In the genomic region with DNA sequence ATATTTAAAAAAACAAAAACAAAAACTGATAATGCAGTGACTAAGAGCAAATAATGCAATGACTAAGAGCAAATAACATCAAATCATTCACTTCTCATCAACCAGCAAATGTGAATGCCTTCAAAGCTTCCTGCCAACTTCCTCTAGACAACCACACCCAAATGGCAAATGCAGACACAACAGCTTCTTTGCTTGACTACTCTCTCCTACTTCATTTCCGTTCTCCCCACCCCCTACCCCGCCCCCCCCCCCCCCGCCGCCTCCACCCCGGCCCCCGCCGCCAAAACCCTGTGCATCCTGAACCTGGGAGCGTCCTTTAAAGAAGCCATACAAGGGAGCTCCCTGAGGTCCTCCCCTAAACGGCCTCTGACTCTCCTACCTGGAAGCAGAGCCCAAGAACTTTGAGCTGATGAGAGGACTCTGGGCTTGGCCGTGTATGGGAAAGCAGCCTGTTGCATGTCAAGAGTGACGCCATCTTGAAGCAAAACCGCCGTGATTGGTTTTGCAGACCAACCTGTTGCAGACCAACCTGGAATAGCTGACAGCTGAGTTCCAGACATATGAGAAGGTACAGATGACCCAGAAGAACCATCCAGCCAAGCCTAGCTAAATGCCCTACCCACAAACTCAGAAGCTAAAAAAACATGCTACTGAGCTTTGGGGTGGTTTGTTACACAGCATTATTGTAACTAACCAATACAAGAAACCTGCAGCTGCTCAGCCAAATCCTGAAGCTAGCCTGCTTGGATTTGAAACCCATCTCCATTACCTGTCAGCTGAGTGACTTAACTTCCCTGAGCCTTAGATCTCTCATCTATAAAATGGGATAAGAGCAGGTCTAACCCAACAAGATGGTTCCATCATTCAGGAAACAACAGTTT, we compare ENCODE assay signal across 10 cellular contexts. TPM values are rescaled to one million over a fixed set of nuclear protein-coding genes. Genes with fewer than 3 reads are reported as not detected.
DNase-seq lines count a peak whose midpoint lies in the region; ATAC-seq, FAIRE-seq and TF ChIP-seq lines count a peak whose summit lies in the region.
"Had no signal": no experiment of that assay in that cellular context is flagged by ENCODE, and none has a peak within 500 bp of the region (broad histone marks: within the 10 kb centered on the region; RNA-seq: fewer than 3 reads in every experiment).

No MANE protein-coding gene starts in this region.

- H3K4me1 Mint-ChIP-seq in activated B cell treated with CpG ODN at 0.5 μM for 24 hours: peaks cover 30% of the 10 kb centered on the region

- H3K36me3 ChIP-seq in WERI-Rb-1: no peaks in the 10 kb centered on the region

- ATAC-seq in activated B cell treated with CpG ODN at 0.5 μM for 24 hours (ENCODE audit: low read depth): peak; percentile 67
- ATAC-seq in GM19397 (IDR thresholded peaks at IDR 0.05; ENCODE audit: unreplicated experiment): no peak
- no peak for ATAC-seq in HG02840 (IDR thresholded peaks at IDR 0.05; ENCODE audit: low FRiP score, unreplicated experiment)
- ATAC-seq: left lobe of liver had no signal

- no peak overlapping the region for H3K4me3 ChIP-seq in WERI-Rb-1 (ENCODE audit: low read depth, low read length)

- no peak for TF ChIP-seq CTCF in activated B cell treated with CpG ODN at 0.5 μM for 24 hours (IDR thresholded peaks at IDR 0.05)
- no peak for TF ChIP-seq CTCF in WERI-Rb-1 (IDR thresholded peaks at IDR 0.05; ENCODE audit: low read depth, low read length)

- peak; percentile 70 for DNase-seq in AG20443 (ENCODE audit: low spot score)
- peak; percentile 44 for DNase-seq in HTR-8/SVneo (ENCODE audit: insufficient read length, low spot score)
- no peak for DNase-seq in activated B cell treated with CpG ODN at 0.5 μM for 24 hours
- peak; percentile 40 for DNase-seq in fibroblast of peridontal ligament (ENCODE audit: extremely low read depth)
- DNase-seq in cerebellar cortex (ENCODE audit: low spot score): no peak
- DNase-seq in WERI-Rb-1: no peak

- H3K4me3 Mint-ChIP-seq in activated B cell treated with CpG ODN at 0.5 μM for 24 hours: no peak overlapping the region

- H3K27me3 ChIP-seq in WERI-Rb-1 (ENCODE audit: insufficient read depth, low read depth, severe bottlenecking): no peaks in the 10 kb centered on the region

- no peaks in the 10 kb centered on the region for H3K36me3 Mint-ChIP-seq in activated B cell treated with CpG ODN at 0.5 μM for 24 hours (ENCODE audit: low read depth)

- H3K27ac Mint-ChIP-seq in activated B cell treated with CpG ODN at 0.5 μM for 24 hours: peak overlapping the region; percentile 46

- no peak for FAIRE-seq in HTR-8/SVneo (lab: Jason Lieb, UNC)

- H3K9me3 Mint-ChIP-seq in activated B cell treated with CpG ODN at 0.5 μM for 24 hours: no peaks in the 10 kb centered on the region

- no peak overlapping the region for H3K27ac ChIP-seq in WERI-Rb-1

- POLR2A ChIA-PET in activated B cell treated with CpG ODN at 0.5 μM for 24 hours (lab: Charles Lee): interaction anchor here (0.6 to 1.2 kb wide), 8 partner anchors 24 to 363 kb away, joined by 3 to 9 read pairs (median 4); partner anchors contain the start of genes LYPD5, PHLDB3 and ZNF575

- CTCF ChIA-PET in activated B cell treated with CpG ODN at 0.5 μM for 24 hours (lab: Charles Lee): interaction anchor here (0.9 to 2.1 kb wide), 6 partner anchors 8 to 116 kb away, joined by 3 to 26 read pairs (median 6); no protein-coding TSS in a partner anchor

- H3K27me3 Mint-ChIP-seq in activated B cell treated with CpG ODN at 0.5 μM for 24 hours: no peaks in the 10 kb centered on the region

- intact Hi-C loops in activated B cell treated with CpG ODN at 0.5 μM for 24 hours (cut with micrococcal nuclease): loop anchor here (10.0 kb wide), 1 partner anchor 345 kb away; the partner anchor contains the start of gene KCNN4

- no peaks in the 10 kb centered on the region for H3K9me3 ChIP-seq in WERI-Rb-1 (ENCODE audit: severe bottlenecking)

RNA-seq across cellular contexts. Expression of gene TEX101, which starts 24.7 kb away (rescaled TPM):
- not detected in 2 replicates for total RNA-seq in activated B cell treated with CpG ODN at 0.5 μM for 24 hours
- total RNA-seq: IMR-90, left lobe of liver had no signal

RNA-seq across cellular contexts. Expression of gene LYPD3, which starts 26.0 kb away (rescaled TPM):
- 0.24 TPM in 1 of 2 replicates, not detected in the other for total RNA-seq in activated B cell treated with CpG ODN at 0.5 μM for 24 hours

Comparison
In these comparisons a context has a peak if more than half of its experiments do, and no peak if none do; other contexts are left out.
1. DNase-seq: peak in AG20443 (single experiment), HTR-8/SVneo (single experiment) and fibroblast of peridontal ligament (single experiment); none in activated B cell treated with CpG ODN at 0.5 μM for 24 hours (single experiment), cerebellar cortex (single experiment) and WERI-Rb-1 (single experiment).